8 cellular contexts compared by ENCODE assay signal in genomic region chr13:112725346-112726017, GRCh38. TPM values are rescaled to one million over a fixed set of nuclear protein-coding genes. Genes with fewer than 3 reads are reported as not detected.
DNase-seq lines count a peak whose midpoint lies in the region; ATAC-seq and TF ChIP-seq lines count a peak whose summit lies in the region.

No MANE protein-coding gene starts in this region.

- H3K4me3 ChIP-seq in left lung (no peak overlapping the region), foreskin fibroblast (ENCODE audit: low read depth in 1 of 2, low read length in 2 of 2) (no peak overlapping the region)

- TF ChIP-seq CTCF in left lung (IDR thresholded peaks at IDR 0.05) (no peak), chondrocyte (IDR thresholded peaks at IDR 0.05) (no peak), omental fat pad (IDR thresholded peaks at IDR 0.05) (no peak), GM10248 (IDR thresholded peaks at IDR 0.05; ENCODE audit: control extremely low read depth, extremely low read depth, low read depth, missing control alignments) (no peak), foreskin fibroblast (IDR thresholded peaks at IDR 0.05; ENCODE audit: low read depth, low read length) (no peak)

- H3K9me3 ChIP-seq in left lung, result no peaks in the 10 kb centered on the region

- POLR2A ChIA-PET in GM10248 (lab: Yijun Ruan, JAX), result no interaction called here

- DNase-seq in EH (ENCODE audit: low read depth) (peak; percentile 47), SW480 (ENCODE audit: low spot score) (peak; percentile 64), left lung (no peak), chondrocyte (ENCODE audit: low spot score) (no peak), omental fat pad (ENCODE audit: low spot score) (no peak), GM10248 (ENCODE audit: extremely low spot score) (no peak), foreskin fibroblast (no peak)

- peaks cover 21% of the 10 kb centered on the region for H3K4me1 Mint-ChIP-seq in chondrocyte (ENCODE audit: low read depth)

- peak overlapping the region; percentile 21 to 59 for H3K27ac ChIP-seq in left lung

- no peak overlapping the region for H3K27ac Mint-ChIP-seq in chondrocyte (ENCODE audit: unreplicated experiment)

- intact Hi-C loops in left lung (cut with DNase I), result no loop called here

- H3K36me3 ChIP-seq in left lung, result peaks cover 0 to 3% of the 10 kb centered on the region in 2 donors

- peaks cover 28 to 57% of the 10 kb centered on the region in 2 donors for H3K4me1 ChIP-seq in left lung

- no peaks in the 10 kb centered on the region for H3K27me3 ChIP-seq in left lung

- no peak overlapping the region for H3K4me3 Mint-ChIP-seq in chondrocyte (ENCODE audit: unreplicated experiment)

- no peaks in the 10 kb centered on the region for H3K9me3 Mint-ChIP-seq in chondrocyte (ENCODE audit: low read depth)

- H3K36me3 Mint-ChIP-seq in chondrocyte (ENCODE audit: low read depth), result no peaks in the 10 kb centered on the region

- no peaks in the 10 kb centered on the region for H3K27me3 Mint-ChIP-seq in chondrocyte (ENCODE audit: low read depth)

- ATAC-seq in HG02884 (IDR thresholded peaks at IDR 0.05; ENCODE audit: unreplicated experiment), result peak; percentile 55
- peak; percentile 8 for ATAC-seq in left lung
- no peak for ATAC-seq in omental fat pad (ENCODE audit: low FRiP score)

- CTCF ChIA-PET in GM10248 (lab: Yijun Ruan, JAX), result interaction anchor here (1.2 to 1.3 kb wide), 2 partner anchors 8 to 13 kb away, joined by 3 to 4 read pairs; no protein-coding TSS in a partner anchor

RNA-seq across cellular contexts. Expression of gene ATP11A, which starts 35.6 kb away (rescaled TPM):
- 100 to 1,000 TPM; 271 to 457 TPM for total RNA-seq in left lung
- 13.1 to 22.2 TPM (median 15.4 TPM) in 3 replicates for total RNA-seq in chondrocyte
- 10 to 100 TPM; 32.8 to 61.4 (median 45.7) TPM for total RNA-seq in omental fat pad

Comparison
In these comparisons a context has a peak if more than half of its experiments do, and no peak if none do; other contexts are left out.
1. DNase-seq: peak in EH (single experiment) and SW480 (single experiment); none in left lung (0 of 2), chondrocyte (single experiment), omental fat pad (single experiment), GM10248 (single experiment) and foreskin fibroblast (0 of 2).
2. RNA of gene ATP11A, which starts 35.6 kb away (total RNA-seq): 271 to 457 TPM in left lung; 32.8 to 61.4 TPM in omental fat pad and 13.1 to 22.2 TPM in chondrocyte; every median in the first group is over 4 times any median in the second.